In the genomic region with DNA sequence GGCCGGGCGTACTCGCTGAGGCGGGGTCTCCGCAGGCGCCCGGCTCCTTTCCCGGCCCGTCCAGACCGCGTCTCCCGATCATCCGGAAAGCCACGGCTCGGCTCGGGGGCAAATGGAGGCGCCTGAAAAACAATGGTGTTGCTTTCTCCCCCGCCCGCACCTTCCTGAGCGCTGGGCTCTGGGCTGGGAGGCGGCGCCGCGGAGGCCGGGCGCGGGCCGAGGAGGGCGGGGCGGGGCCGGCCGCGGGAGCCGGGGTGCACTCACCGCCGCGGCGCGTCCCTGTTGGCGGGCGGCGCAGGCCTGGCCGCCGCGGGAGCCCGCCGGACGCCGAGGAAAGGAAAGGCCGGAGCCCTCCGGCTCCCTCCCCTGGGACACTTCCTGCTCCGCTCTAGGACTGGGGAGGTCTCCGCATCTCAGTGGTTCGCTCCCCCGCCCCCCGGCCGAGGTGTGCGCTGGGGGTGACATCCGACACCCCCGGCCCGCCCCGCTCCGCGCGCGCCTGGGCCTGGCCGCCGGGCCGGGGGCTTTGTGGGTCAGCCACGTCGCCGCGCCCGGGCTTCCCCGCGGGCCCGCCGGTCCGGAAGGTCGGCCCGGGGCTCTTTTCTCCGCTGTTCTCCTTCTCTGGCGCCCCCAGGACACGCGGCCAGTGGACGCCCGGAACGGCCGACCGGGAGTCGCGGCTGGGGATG, we compare ENCODE assay signal across 1 cellular context.
A peak's percentile ranks its signal among the peaks of the same experiment; 100 is the strongest.
TF ChIP-seq lines count a peak whose summit lies in the region.

Gene ZNF496 (minus strand): TSS at position 342 of the 689 bp plus-strand sequence. CDS start 2,289 bp downstream, outside the sequence.

TF ChIP-seq in HepG2, 621 proteins besides CTCF, POLR2A, EP300 and RAD21 (continued from another document and continues in another):
- TF ChIP-seq ZNF235 (CRISPR knock-in tag; IDR thresholded peaks at IDR 0.05; ENCODE audit: borderline replicate concordance) (no peak), SP2 (CRISPR knock-in tag; IDR thresholded peaks at IDR 0.05) (no peak), SMAD9 (CRISPR knock-in tag; IDR thresholded peaks at IDR 0.05) (no peak), ZNF264 (CRISPR knock-in tag; IDR thresholded peaks at IDR 0.05) (0 out of 2 replicates have a peak, but pooled peaks have one; percentile 42), NPAS2 (CRISPR knock-in tag; IDR thresholded peaks at IDR 0.05; ENCODE audit: borderline replicate concordance) (no peak), SMYD3 (CRISPR knock-in tag; IDR thresholded peaks at IDR 0.05) (no peak), ZSCAN5A (CRISPR knock-in tag; IDR thresholded peaks at IDR 0.05; ENCODE audit: borderline replicate concordance) (no peak), ZNF546 (CRISPR knock-in tag; conservative IDR thresholded peaks at IDR 0.05) (no peak; the same call in 1 of the 2 replicates), ZBTB39 (CRISPR knock-in tag; IDR thresholded peaks at IDR 0.05) (no peak), HCFC1 (IDR thresholded peaks at IDR 0.05; ENCODE audit: low read depth, low read length) (peak; percentile 26; the same call in 1 of the 2 replicates), ZNF337 (CRISPR knock-in tag; IDR thresholded peaks at IDR 0.05; ENCODE audit: borderline replicate concordance, low read depth) (no peak), CC2D1A (CRISPR knock-in tag; IDR thresholded peaks at IDR 0.05) (no peak), ZNF281 (CRISPR knock-in tag; IDR thresholded peaks at IDR 0.05; ENCODE audit: borderline replicate concordance) (peak; percentile 32; the same call in 1 of the 2 replicates), ZNF354B (CRISPR knock-in tag; IDR thresholded peaks at IDR 0.05) (no peak), ZNF296 (CRISPR knock-in tag; conservative IDR thresholded peaks at IDR 0.05) (no peak), ZNF367 (CRISPR knock-in tag; IDR thresholded peaks at IDR 0.05; ENCODE audit: borderline replicate concordance) (no peak; the same call in 1 of the 2 replicates), CHD2 (IDR thresholded peaks at IDR 0.05; ENCODE audit: low read depth, low read length) (no peak), BRCA1 (CRISPR knock-in tag; IDR thresholded peaks at IDR 0.05) (no peak; the same call in 1 of the 2 replicates), SIN3B (IDR thresholded peaks at IDR 0.05; ENCODE audit: low read length) (no peak), ZNF562 (CRISPR knock-in tag; IDR thresholded peaks at IDR 0.05; ENCODE audit: borderline replicate concordance) (0 out of 2 replicates have a peak, but pooled peaks have one; percentile 40), SATB2 (CRISPR knock-in tag; IDR thresholded peaks at IDR 0.05) (no peak; the same call in 1 of the 2 replicates), BHLHE40 (IDR thresholded peaks at IDR 0.05; ENCODE audit: low read length) (no peak), SNAPC5 (CRISPR knock-in tag; IDR thresholded peaks at IDR 0.05; ENCODE audit: borderline replicate concordance) (no peak), ZBTB34 (CRISPR knock-in tag; IDR thresholded peaks at IDR 0.05) (no peak), RNF219 (CRISPR knock-in tag; IDR thresholded peaks at IDR 0.05) (no peak), ZNF619 (CRISPR knock-in tag; IDR thresholded peaks at IDR 0.05) (no peak), KDM5B (CRISPR knock-in tag; IDR thresholded peaks at IDR 0.05; ENCODE audit: borderline replicate concordance) (no peak), ZBTB7B (CRISPR knock-in tag; IDR thresholded peaks at IDR 0.05) (no peak), FIP1L1 (IDR thresholded peaks at IDR 0.05; ENCODE audit: borderline replicate concordance, insufficient read depth, low read depth, low read length) (no peak), PHF5A (CRISPR knock-in tag; IDR thresholded peaks at IDR 0.05; ENCODE audit: low read depth, unreplicated experiment) (no peak), YEATS4 (CRISPR knock-in tag; IDR thresholded peaks at IDR 0.05; ENCODE audit: borderline replicate concordance) (peak; percentile 13; the same call in 1 of the 2 replicates), TFAP4 (IDR thresholded peaks at IDR 0.05; ENCODE audit: borderline replicate concordance, low read depth) (no peak), ZBTB10 (CRISPR knock-in tag; IDR thresholded peaks at IDR 0.05; ENCODE audit: borderline replicate concordance) (no peak)
- TF ChIP-seq, protein P1, sequence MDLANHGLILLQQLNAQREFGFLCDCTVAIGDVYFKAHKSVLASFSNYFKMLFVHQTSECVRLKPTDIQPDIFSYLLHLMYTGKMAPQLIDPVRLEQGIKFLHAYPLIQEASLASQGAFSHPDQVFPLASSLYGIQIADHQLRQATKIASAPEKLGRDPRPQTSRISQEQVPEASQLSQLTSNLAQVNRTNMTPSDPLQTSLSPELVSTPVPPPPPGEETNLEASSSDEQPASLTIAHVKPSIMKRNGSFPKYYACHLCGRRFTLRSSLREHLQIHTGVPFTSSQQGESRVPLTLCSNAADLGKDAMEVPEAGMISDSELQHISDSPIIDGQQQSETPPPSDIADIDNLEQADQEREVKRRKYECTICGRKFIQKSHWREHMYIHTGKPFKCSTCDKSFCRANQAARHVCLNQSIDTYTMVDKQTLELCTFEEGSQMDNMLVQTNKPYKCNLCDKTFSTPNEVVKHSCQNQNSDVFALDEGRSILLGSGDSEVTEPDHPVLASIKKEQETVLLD (CRISPR knock-in tag; IDR thresholded peaks at IDR 0.05; ENCODE audit: low read depth), result no peak
- TF ChIP-seq, protein P2, sequence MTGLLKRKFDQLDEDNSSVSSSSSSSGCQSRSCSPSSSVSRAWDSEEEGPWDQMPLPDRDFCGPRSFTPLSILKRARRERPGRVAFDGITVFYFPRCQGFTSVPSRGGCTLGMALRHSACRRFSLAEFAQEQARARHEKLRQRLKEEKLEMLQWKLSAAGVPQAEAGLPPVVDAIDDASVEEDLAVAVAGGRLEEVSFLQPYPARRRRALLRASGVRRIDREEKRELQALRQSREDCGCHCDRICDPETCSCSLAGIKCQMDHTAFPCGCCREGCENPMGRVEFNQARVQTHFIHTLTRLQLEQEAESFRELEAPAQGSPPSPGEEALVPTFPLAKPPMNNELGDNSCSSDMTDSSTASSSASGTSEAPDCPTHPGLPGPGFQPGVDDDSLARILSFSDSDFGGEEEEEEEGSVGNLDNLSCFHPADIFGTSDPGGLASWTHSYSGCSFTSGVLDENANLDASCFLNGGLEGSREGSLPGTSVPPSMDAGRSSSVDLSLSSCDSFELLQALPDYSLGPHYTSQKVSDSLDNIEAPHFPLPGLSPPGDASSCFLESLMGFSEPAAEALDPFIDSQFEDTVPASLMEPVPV (CRISPR knock-in tag; IDR thresholded peaks at IDR 0.05), result no peak
- TF ChIP-seq, protein P3, sequence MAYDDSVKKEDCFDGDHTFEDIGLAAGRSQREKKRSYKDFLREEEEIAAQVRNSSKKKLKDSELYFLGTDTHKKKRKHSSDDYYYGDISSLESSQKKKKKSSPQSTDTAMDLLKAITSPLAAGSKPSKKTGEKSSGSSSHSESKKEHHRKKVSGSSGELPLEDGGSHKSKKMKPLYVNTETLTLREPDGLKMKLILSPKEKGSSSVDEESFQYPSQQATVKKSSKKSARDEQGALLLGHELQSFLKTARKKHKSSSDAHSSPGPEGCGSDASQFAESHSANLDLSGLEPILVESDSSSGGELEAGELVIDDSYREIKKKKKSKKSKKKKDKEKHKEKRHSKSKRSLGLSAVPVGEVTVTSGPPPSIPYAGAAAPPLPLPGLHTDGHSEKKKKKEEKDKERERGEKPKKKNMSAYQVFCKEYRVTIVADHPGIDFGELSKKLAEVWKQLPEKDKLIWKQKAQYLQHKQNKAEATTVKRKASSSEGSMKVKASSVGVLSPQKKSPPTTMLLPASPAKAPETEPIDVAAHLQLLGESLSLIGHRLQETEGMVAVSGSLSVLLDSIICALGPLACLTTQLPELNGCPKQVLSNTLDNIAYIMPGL (CRISPR knock-in tag; IDR thresholded peaks at IDR 0.05; ENCODE audit: borderline replicate concordance in 1 of 2, low read depth in 1 of 2), result no peak
